23 cellular contexts compared by ENCODE assay signal in the genomic region with DNA sequence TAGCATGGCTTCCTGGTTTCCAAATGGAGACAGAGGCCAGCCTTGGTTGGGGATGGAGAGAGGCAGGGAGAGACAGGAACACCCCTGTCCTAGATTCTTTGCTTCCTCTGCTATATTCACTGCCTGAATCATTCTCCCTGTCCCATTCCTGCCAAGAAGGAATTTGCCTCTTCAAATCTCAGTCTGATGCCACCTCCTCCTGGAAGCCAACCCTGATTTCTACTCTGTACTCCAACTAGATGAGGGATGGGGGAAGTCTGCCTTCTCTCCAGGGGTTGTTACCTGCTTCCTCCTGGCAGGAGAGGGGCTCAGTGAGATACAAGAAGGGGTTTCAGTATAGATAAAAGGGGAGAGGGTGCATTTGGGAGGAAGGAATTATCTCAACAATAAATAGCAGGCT. TPM values are rescaled to one million over a fixed set of nuclear protein-coding genes. Genes with fewer than 3 reads are reported as not detected.
"Had no signal": no experiment of that assay in that cellular context is flagged by ENCODE, and none has a peak within 500 bp of the region (broad histone marks: within the 10 kb centered on the region; RNA-seq: fewer than 3 reads in every experiment).

No MANE protein-coding gene starts in this region.

- H3K36me3 ChIP-seq: Peyer's patch, SJCRH30 had no signal

- H3K4me1 Mint-ChIP-seq: brain, WTC11 had no signal

- H3K4me1 ChIP-seq: Peyer's patch, SJCRH30 had no signal

- H3K27ac ChIP-seq: Peyer's patch, RWPE1, SJCRH30 had no signal

- H3K9me3 Mint-ChIP-seq: activated CD8-positive, alpha-beta T cell treated with anti-CD3 and anti-CD28 coated beads for 36 hours; central memory CD8-positive, alpha-beta T cell had no signal

- H3K36me3 Mint-ChIP-seq: brain had no signal

- H3K9me3 ChIP-seq: Peyer's patch, SJCRH30, SK-N-SH had no signal

- DNase-seq: activated CD4-positive, CD25-positive, alpha-beta regulatory T cell treated with anti-CD3 and anti-CD28 coated beads, Interleukin-2, amount 50 U/mL, for 72 hours; activated CD8-positive, alpha-beta memory T cell treated with anti-CD3 and anti-CD28 coated beads, Interleukin-2, amount 50 U/mL, for 4 hours; activated CD8-positive, alpha-beta T cell treated with anti-CD3 and anti-CD28 coated beads for 36 hours; activated T-cell treated with anti-CD3 and anti-CD28 coated beads, Interleukin-2, amount 50 U/mL, for 1 hour; amygdala; Kasumi-1; NCI-H1105 treated with DMSO at 0.1 percent for 48 hours; NCI-H146; NCI-H187 treated with DMSO at 0.1 percent for 48 hours; NCI-H2081 treated with DMSO at 0.1 percent for 48 hours; NCI-H446; NCI-H524; Peyer's patch; Right ventricle myocardium superior; SJCRH30; SK-N-SH; T-helper 9 cell had no signal

- H3K4me3 Mint-ChIP-seq: activated CD8-positive, alpha-beta T cell treated with anti-CD3 and anti-CD28 coated beads for 36 hours; brain; central memory CD8-positive, alpha-beta T cell; WTC11 had no signal

- ATAC-seq: activated CD8-positive, alpha-beta T cell treated with anti-CD3 and anti-CD28 coated beads for 36 hours; WTC11 had no signal

- H3K27me3 ChIP-seq: Peyer's patch, SJCRH30 had no signal

- H3K27ac Mint-ChIP-seq: activated CD8-positive, alpha-beta T cell treated with anti-CD3 and anti-CD28 coated beads for 36 hours; brain; WTC11 had no signal

- H3K4me3 ChIP-seq: Peyer's patch, SJCRH30 had no signal

RNA-seq across cellular contexts. Expression of a gene that starts 1.3 kb away (rescaled TPM):
- total RNA-seq: activated CD8-positive, alpha-beta T cell treated with anti-CD3 and anti-CD28 coated beads for 36 hours; astrocyte; Peyer's patch; Right ventricle myocardium superior; SJCRH30; T-helper 1 cell treated with Interleukin-12 subunit alpha and Interleukin-12 subunit beta and Interleukin-4 antibody, amounts not matched to agents 30 ng/mL and 1 ng/mL, for 36 hours; WTC11 had no signal

RNA-seq across cellular contexts. Expression of a gene that starts 21.5 kb away (rescaled TPM):
- total RNA-seq: activated CD8-positive, alpha-beta T cell treated with anti-CD3 and anti-CD28 coated beads for 36 hours; astrocyte; Peyer's patch; Right ventricle myocardium superior; SJCRH30; WTC11 had no signal
